In the genomic region with DNA sequence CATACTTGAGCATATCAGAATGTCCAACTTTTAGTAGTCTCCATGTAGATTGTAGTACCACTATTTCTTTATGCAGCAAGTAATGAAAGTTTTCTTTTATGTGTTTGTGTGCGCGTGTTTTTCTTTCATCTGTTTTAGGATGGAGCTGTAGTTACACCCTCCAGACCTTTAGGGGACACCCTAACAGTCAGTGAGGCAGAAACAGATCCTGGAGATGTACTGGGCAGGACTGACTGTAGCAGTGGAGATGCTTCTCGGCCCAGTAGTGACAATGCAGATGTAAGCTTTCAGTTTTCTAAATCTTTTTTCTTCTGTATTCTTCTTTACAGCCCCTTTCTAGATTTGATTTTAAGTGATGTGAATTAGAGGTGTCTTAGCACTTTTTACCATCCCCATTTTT, we compare ENCODE assay signal across 8 cellular contexts.
DNase-seq lines count a peak whose midpoint lies in the region; ATAC-seq and TF ChIP-seq lines count a peak whose summit lies in the region.

No MANE protein-coding gene starts in this region.

- no peak for TF ChIP-seq EP300 in gastroesophageal sphincter (IDR thresholded peaks at IDR 0.05)

- TF ChIP-seq POLR2A in gastroesophageal sphincter (IDR thresholded peaks at IDR 0.05): no peak

- H3K4me3 ChIP-seq in SK-N-MC: no peak overlapping the region
- H3K4me3 ChIP-seq in gastroesophageal sphincter: no peak overlapping the region

- no peaks in the 10 kb centered on the region for H3K9me3 Mint-ChIP-seq in activated T-cell treated with anti-CD3 and anti-CD28 coated beads, Interleukin-2, amount 50 U/mL, for 24 hours
- no peaks in the 10 kb centered on the region for H3K9me3 Mint-ChIP-seq in T-helper 2 cell treated with Interferon-gamma antibody and Interleukin-4, amounts not matched to agents 5 μg/mL and 100 μg/mL, for 36 hours

- H3K4me3 Mint-ChIP-seq in activated T-cell treated with anti-CD3 and anti-CD28 coated beads, Interleukin-2, amount 50 U/mL, for 24 hours: peak overlapping the region; percentile 20
- H3K4me3 Mint-ChIP-seq in T-helper 2 cell treated with Interferon-gamma antibody and Interleukin-4, amounts not matched to agents 5 μg/mL and 100 μg/mL, for 36 hours: no peak overlapping the region

- H3K27ac Mint-ChIP-seq in activated T-cell treated with anti-CD3 and anti-CD28 coated beads, Interleukin-2, amount 50 U/mL, for 24 hours: peak overlapping the region; percentile 81
- no peak overlapping the region for H3K27ac Mint-ChIP-seq in T-helper 2 cell treated with Interferon-gamma antibody and Interleukin-4, amounts not matched to agents 5 μg/mL and 100 μg/mL, for 36 hours

- peaks cover 0 to 19% (median 9%) of the 10 kb centered on the region in 3 donors for H3K4me1 ChIP-seq in gastroesophageal sphincter

- ATAC-seq in gastroesophageal sphincter: peak; percentile 66
- ATAC-seq in stimulated activated naive CD8-positive, alpha-beta T cell treated with anti-CD3 and anti-CD28 coated beads, Interleukin-15, Interleukin-2, amounts not matched to agents 100 U/mL and 50 U/mL, for 24 hours: peak; percentile 87
- no peak for ATAC-seq in GM19328 (IDR thresholded peaks at IDR 0.05; ENCODE audit: unreplicated experiment)

- intact Hi-C loops in head of caudate nucleus (cut with DNase I): no loop called here

- no peaks in the 10 kb centered on the region for H3K27me3 ChIP-seq in gastroesophageal sphincter

- peak in 3 of 4 experiments; percentile 29 to 38 (median 37) for TF ChIP-seq CTCF in gastroesophageal sphincter (IDR thresholded peaks at IDR 0.05)

- WGBS in gastroesophageal sphincter (ENCODE audit: low coverage in 1 of 2), 2 donors: 75% methylated on average over 3 of the region's 3 CpGs

- H3K27ac ChIP-seq in SK-N-MC (peak overlapping the region; percentile 52), gastroesophageal sphincter (peak overlapping the region; percentile 72 to 88 (median 76))

- H3K9me3 ChIP-seq in SK-N-MC (ENCODE audit: low read depth, low read length): no peaks in the 10 kb centered on the region
- H3K9me3 ChIP-seq in gastroesophageal sphincter: no peaks in the 10 kb centered on the region

- no peak for DNase-seq in activated T-cell treated with anti-CD3 and anti-CD28 coated beads, Interleukin-2, amount 50 U/mL, for 24 hours
- no peak for DNase-seq in activated T-cell treated with anti-CD3 and anti-CD28 coated beads, Interleukin-2, amount 50 U/mL, for 1 hour
- DNase-seq in SK-N-MC (ENCODE audit: low read depth, low spot score) (no peak), head of caudate nucleus (no peak)
- no peak for DNase-seq in stimulated activated naive CD8-positive, alpha-beta T cell treated with anti-CD3 and anti-CD28 coated beads, Interleukin-15, Interleukin-2, amounts not matched to agents 100 U/mL and 50 U/mL, for 24 hours
- no peak for DNase-seq in T-helper 2 cell treated with Interferon-gamma antibody and Interleukin-4, amounts not matched to agents 5 μg/mL and 100 μg/mL, for 36 hours (ENCODE audit: low spot score)

- peaks cover 2% of the 10 kb centered on the region for H3K36me3 Mint-ChIP-seq in activated T-cell treated with anti-CD3 and anti-CD28 coated beads, Interleukin-2, amount 50 U/mL, for 24 hours (ENCODE audit: low read depth)
- H3K36me3 Mint-ChIP-seq in T-helper 2 cell treated with Interferon-gamma antibody and Interleukin-4, amounts not matched to agents 5 μg/mL and 100 μg/mL, for 36 hours (ENCODE audit: low read depth): no peaks in the 10 kb centered on the region

- peaks cover 16% of the 10 kb centered on the region for H3K36me3 ChIP-seq in SK-N-MC (ENCODE audit: insufficient read depth, low read length)
- H3K36me3 ChIP-seq in gastroesophageal sphincter: peaks cover 3 to 35% of the 10 kb centered on the region in 2 donors

- H3K4me1 Mint-ChIP-seq in activated T-cell treated with anti-CD3 and anti-CD28 coated beads, Interleukin-2, amount 50 U/mL, for 24 hours (ENCODE audit: low read depth): peaks cover 19% of the 10 kb centered on the region
- H3K4me1 Mint-ChIP-seq in T-helper 2 cell treated with Interferon-gamma antibody and Interleukin-4, amounts not matched to agents 5 μg/mL and 100 μg/mL, for 36 hours (ENCODE audit: low read depth): peaks cover 15% of the 10 kb centered on the region

- no peaks in the 10 kb centered on the region for H3K27me3 Mint-ChIP-seq in activated T-cell treated with anti-CD3 and anti-CD28 coated beads, Interleukin-2, amount 50 U/mL, for 24 hours
- no peaks in the 10 kb centered on the region for H3K27me3 Mint-ChIP-seq in T-helper 2 cell treated with Interferon-gamma antibody and Interleukin-4, amounts not matched to agents 5 μg/mL and 100 μg/mL, for 36 hours (ENCODE audit: low read depth)

- H3K9ac ChIP-seq in SK-N-MC (ENCODE audit: insufficient read length): no peak overlapping the region
